In genomic region chr19:13116282-13117175, GRCh38 we compare ENCODE assay signal across 8 cellular contexts. TPM values are rescaled to one million over a fixed set of nuclear protein-coding genes. Genes with fewer than 3 reads are reported as not detected.
A peak's percentile ranks its signal among the peaks of the same experiment; 100 is the strongest.
DNase-seq lines count a peak whose midpoint lies in the region; ATAC-seq and TF ChIP-seq lines count a peak whose summit lies in the region.

TRMT1 (minus strand) TSS chr19:13116740; CDS start chr19:13116399, 341 bp downstream.

- peaks cover 3% of the 10 kb centered on the region for H3K36me3 Mint-ChIP-seq in chondrocyte (ENCODE audit: low read depth)

- H3K4me1 Mint-ChIP-seq in chondrocyte (ENCODE audit: low read depth), result peaks cover 50% of the 10 kb centered on the region

- peak within 1 kb of the TSS; percentile 85 for H3K4me3 ChIP-seq in GM12875 (ENCODE audit: low read depth, low read length)

- peak within 1 kb of the TSS; percentile 96 for H3K27ac Mint-ChIP-seq in chondrocyte (ENCODE audit: unreplicated experiment)

- no peaks in the 10 kb centered on the region for H3K9me3 Mint-ChIP-seq in chondrocyte (ENCODE audit: low read depth)

- peak; percentile 49 for ATAC-seq in HG03196 (IDR thresholded peaks at IDR 0.05; ENCODE audit: unreplicated experiment)
- no peak for ATAC-seq in HG03342 (IDR thresholded peaks at IDR 0.05; ENCODE audit: unreplicated experiment)

- no peak for TF ChIP-seq CTCF in GM12875 (IDR thresholded peaks at IDR 0.05; ENCODE audit: borderline replicate concordance, insufficient read depth, low read depth, low read length)
- TF ChIP-seq CTCF in chondrocyte (IDR thresholded peaks at IDR 0.05), result no peak

- no peaks in the 10 kb centered on the region for H3K27me3 Mint-ChIP-seq in chondrocyte (ENCODE audit: low read depth)

- DNase-seq in NCI-H460 (ENCODE audit: extremely low read depth, low read depth) (peak; percentile 89), chondrocyte (ENCODE audit: low spot score) (no peak), kidney tubule cell (ENCODE audit: low spot score) (peak; percentile 95)
- peak; percentile 81 for DNase-seq in activated CD4-positive, alpha-beta T cell treated with anti-CD3 and anti-CD28 coated beads for 1 hour
- DNase-seq in stimulated activated CD4-positive, alpha-beta T cell treated with anti-CD3 and anti-CD28 coated beads, Interleukin-15, amount 100 ng/mL, for 48 hours (ENCODE audit: low read depth in 2 of 2), result peak; percentile 90 to 92

- peak within 1 kb of the TSS; percentile 93 for H3K4me3 Mint-ChIP-seq in chondrocyte (ENCODE audit: unreplicated experiment)

RNA-seq across cellular contexts. Expression of gene TRMT1, which starts in this region (rescaled TPM):
- 36.2 and 42.8 TPM in 2 replicates for total RNA-seq in NCI-H460 (2014; rRNA removed; shearing (Covaris generic))
- polyA plus RNA-seq in NCI-H460 (2014; cell fraction: nucleus; rRNA removed), result 254 and 276 TPM in 2 replicates
- 25.4 to 35.8 TPM (median 28.9 TPM) in 3 replicates for total RNA-seq in chondrocyte
